ENCODE assay signal across 11 cellular contexts in the genomic region with DNA sequence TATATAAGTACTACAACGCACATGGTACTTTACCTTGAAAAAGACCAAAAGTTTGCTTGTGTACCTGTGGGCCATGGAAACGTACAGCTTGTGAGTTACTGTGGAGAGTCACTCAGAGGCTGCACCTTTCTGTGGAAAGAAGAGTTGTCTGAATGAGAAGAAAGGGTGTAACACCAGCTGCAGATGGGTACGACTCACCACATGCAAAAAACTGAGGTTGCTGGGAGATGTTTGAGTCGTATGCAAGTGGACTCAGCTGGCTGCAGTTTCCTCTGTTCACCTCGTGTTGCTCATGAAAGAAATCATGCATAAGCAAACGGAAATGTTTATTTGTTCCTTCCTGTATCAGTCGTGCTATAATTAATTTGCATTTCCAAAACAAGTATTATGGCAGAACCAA. TPM values are rescaled to one million over a fixed set of nuclear protein-coding genes. Genes with fewer than 3 reads are reported as not detected.
DNase-seq lines count a peak whose midpoint lies in the region; ATAC-seq and TF ChIP-seq lines count a peak whose summit lies in the region.
"Had no signal": no experiment of that assay in that cellular context is flagged by ENCODE, and none has a peak within 500 bp of the region (broad histone marks: within the 10 kb centered on the region; RNA-seq: fewer than 3 reads in every experiment).

No MANE protein-coding gene starts in this region.

- H3K14ac ChIP-seq in neuronal stem cell (ENCODE audit: low read length) (no peak overlapping the region), H9 (ENCODE audit: insufficient read depth, low read length) (no peak overlapping the region)

- H3K4ac ChIP-seq in neuronal stem cell (ENCODE audit: low read length) (no peak overlapping the region), H9 (ENCODE audit: low read depth, low read length) (no peak overlapping the region)

- H3K23me2 ChIP-seq in H9 (ENCODE audit: insufficient read length, low read depth, low read length, poor library complexity, severe bottlenecking), result no peaks in the 10 kb centered on the region

- H3K36me3 ChIP-seq in neuronal stem cell (replicated peaks in 1 of 2; ENCODE audit: control insufficient read depth in 2 of 2, insufficient read depth in 2 of 2, low read length in 2 of 2), result no peaks in the 10 kb centered on the region

- H2BK15ac ChIP-seq in neuronal stem cell (ENCODE audit: low read length) (no peak overlapping the region), H9 (ENCODE audit: low read depth, low read length) (no peak overlapping the region)

- H3K27ac Mint-ChIP-seq in activated naive CD8-positive, alpha-beta T cell treated with anti-CD3 and anti-CD28 coated beads, Interleukin-2, amount 10 ng/mL, durations not matched to agents 7 days and 5 days, result no peak overlapping the region
- H3K27ac Mint-ChIP-seq in H9, result no peak overlapping the region

- no peaks in the 10 kb centered on the region for H3K79me1 ChIP-seq in neuronal stem cell (ENCODE audit: low read depth, low read length)
- H3K79me1 ChIP-seq in H9 (ENCODE audit: insufficient read depth, low read depth, low read length, poor library complexity, severe bottlenecking), result no peaks in the 10 kb centered on the region

- H2BK12ac ChIP-seq in neuronal stem cell (ENCODE audit: low read length) (no peak overlapping the region), H9 (ENCODE audit: insufficient read length, low read depth, low read length) (no peak overlapping the region)

- H3K4me1 Mint-ChIP-seq in activated naive CD8-positive, alpha-beta T cell treated with anti-CD3 and anti-CD28 coated beads, Interleukin-2, amount 10 ng/mL, durations not matched to agents 7 days and 5 days, result peaks cover 15% of the 10 kb centered on the region
- peaks cover 18 to 20% of the 10 kb centered on the region in 2 experiments for H3K4me1 Mint-ChIP-seq in H9

- no peaks in the 10 kb centered on the region for H3K4me1 ChIP-seq in neuronal stem cell (ENCODE audit: control insufficient read depth in 2 of 2, insufficient read depth in 1 of 2, low read depth in 1 of 2, low read length in 2 of 2)
- H3K4me1 ChIP-seq in H9 (ENCODE audit: insufficient read depth, low read length), result no peaks in the 10 kb centered on the region

- peak; percentile 18 for DNase-seq in activated T-cell treated with anti-CD3 and anti-CD28 coated beads, Interleukin-2, amount 50 U/mL, for 1 hour
- no peak for DNase-seq in activated T-cell treated with anti-CD3 and anti-CD28 coated beads, Interleukin-2, amount 50 U/mL, for 48 hours
- DNase-seq in NCI-H226 (peak; percentile 42), neuronal stem cell (ENCODE audit: low spot score) (no peak), H9 (no peak), left ventricle myocardium superior (no peak), SIG-M5 (lab: John Stamatoyannopoulos, UW) (no peak)
- DNase-seq in activated naive CD8-positive, alpha-beta T cell treated with anti-CD3 and anti-CD28 coated beads, Interleukin-2, amount 10 ng/mL, durations not matched to agents 7 days and 5 days, result no peak
- DNase-seq: head of caudate nucleus, NCI-H1105 had no signal

- no peak overlapping the region for H2BK5ac ChIP-seq in neuronal stem cell (ENCODE audit: low read length)
- H2BK5ac ChIP-seq in H9 (ENCODE audit: insufficient read length, low read length), result no peak overlapping the region

- H3K18ac ChIP-seq in neuronal stem cell (ENCODE audit: low read length) (no peak overlapping the region), H9 (ENCODE audit: insufficient read length, low read depth, low read length) (no peak overlapping the region)

- H4K5ac ChIP-seq in H9 (ENCODE audit: insufficient read length, low read depth, low read length), result no peak overlapping the region

- H3K9me3 Mint-ChIP-seq in activated naive CD8-positive, alpha-beta T cell treated with anti-CD3 and anti-CD28 coated beads, Interleukin-2, amount 10 ng/mL, durations not matched to agents 7 days and 5 days, result no peaks in the 10 kb centered on the region
- peaks cover 0 to 3% of the 10 kb centered on the region in 2 experiments; a peak in 2 of 5 replicates for H3K9me3 Mint-ChIP-seq in H9

- H3K79me2 ChIP-seq in H9 (ENCODE audit: insufficient read depth, low read length), result no peaks in the 10 kb centered on the region

- H3K4me2 ChIP-seq in neuronal stem cell (ENCODE audit: insufficient read depth, low read length, poor library complexity, severe bottlenecking) (no peak overlapping the region), H9 (ENCODE audit: insufficient read depth, insufficient read length, low read length) (no peak overlapping the region)

- intact Hi-C loops in left ventricle myocardium superior (cut with micrococcal nuclease), result no loop called here

- no peak overlapping the region for H4K91ac ChIP-seq in neuronal stem cell (ENCODE audit: low read depth, low read length, poor library complexity)
- no peak overlapping the region for H4K91ac ChIP-seq in H9 (ENCODE audit: insufficient read length, low read depth, low read length)

- peak overlapping the region; percentile 94 for H4K8ac ChIP-seq in neuronal stem cell (ENCODE audit: low read depth, low read length)
- H4K8ac ChIP-seq in H9 (replicated peaks; ENCODE audit: insufficient read length, low read depth, low read length), result no peak overlapping the region

- no peak overlapping the region for H2BK20ac ChIP-seq in H9 (ENCODE audit: low read depth, low read length, poor library complexity, severe bottlenecking)

- H2AFZ ChIP-seq in neuronal stem cell (ENCODE audit: low read length) (no peak overlapping the region), H9 (ENCODE audit: low read length) (no peak overlapping the region)

- no CpG with 5 or more reads among the region's 7 CpGs for WGBS in neuronal stem cell (ENCODE audit: extremely low coverage in 2 of 2, insufficient read length in 2 of 2, insufficient replicate concordance in 1 of 2), 2 donors
- WGBS in H9 (ENCODE audit: extremely low coverage, insufficient read length, low lambda C conversion rate), result no CpG with 5 or more reads among the region's 7 CpGs

- peak; percentile 52 for ATAC-seq in activated naive CD8-positive, alpha-beta T cell treated with anti-CD3 and anti-CD28 coated beads, Interleukin-2, amount 10 ng/mL, durations not matched to agents 7 days and 5 days (ENCODE audit: low read depth)
- no peak for ATAC-seq in left ventricle myocardium superior

- H3K23ac ChIP-seq in neuronal stem cell (ENCODE audit: low read depth, low read length, poor library complexity), result no peak overlapping the region
- H3K23ac ChIP-seq in H9 (ENCODE audit: insufficient read length, low read depth, low read length), result no peak overlapping the region

- H3T11ph ChIP-seq in H9 (ENCODE audit: low read length), result no peak overlapping the region

- H3K56ac ChIP-seq in H9 (ENCODE audit: insufficient read length, low read depth, low read length), result no peak overlapping the region

- POLR2A ChIA-PET in activated naive CD8-positive, alpha-beta T cell treated with anti-CD3 and anti-CD28 coated beads, Interleukin-2, amount 10 ng/mL, durations not matched to agents 7 days and 5 days (lab: Charles Lee), result no interaction called here

- no peak overlapping the region for H3K27ac ChIP-seq in neuronal stem cell (replicated peaks; ENCODE audit: low read length)
- no peak overlapping the region for H3K27ac ChIP-seq in H9 (ENCODE audit: insufficient read length, low read depth, low read length)

- H3K4me3 ChIP-seq in neuronal stem cell (ENCODE audit: low read length in 2 of 2), result no peak overlapping the region

- H3K9ac ChIP-seq in neuronal stem cell (ENCODE audit: low read depth, low read length, poor library complexity), result no peak overlapping the region
- no peak overlapping the region for H3K9ac ChIP-seq in H9 (ENCODE audit: extremely low read depth, insufficient read length, low read length)

- no peaks in the 10 kb centered on the region for H3K9me3 ChIP-seq in neuronal stem cell (replicated peaks in 1 of 2; ENCODE audit: control insufficient read depth in 2 of 2, insufficient read depth in 1 of 2, low read depth in 1 of 2, low read length in 2 of 2)
- H3K9me3 ChIP-seq in H9 (ENCODE audit: control insufficient read depth, low read depth, low read length), result no peaks in the 10 kb centered on the region

- H2BK120ac ChIP-seq in neuronal stem cell (ENCODE audit: low read depth, low read length), result no peak overlapping the region
- no peak overlapping the region for H2BK120ac ChIP-seq in H9 (ENCODE audit: low read depth, low read length, poor library complexity, severe bottlenecking)

- H4K20me1 ChIP-seq in H9 (ENCODE audit: control insufficient read depth, insufficient read depth, insufficient read length), result no peaks in the 10 kb centered on the region

- no peak overlapping the region for H3K4me3 Mint-ChIP-seq in activated naive CD8-positive, alpha-beta T cell treated with anti-CD3 and anti-CD28 coated beads, Interleukin-2, amount 10 ng/mL, durations not matched to agents 7 days and 5 days
- H3K4me3 Mint-ChIP-seq in H9, result no peak overlapping the region

- no peaks in the 10 kb centered on the region for H3K36me3 Mint-ChIP-seq in activated naive CD8-positive, alpha-beta T cell treated with anti-CD3 and anti-CD28 coated beads, Interleukin-2, amount 10 ng/mL, durations not matched to agents 7 days and 5 days
- no peaks in the 10 kb centered on the region for H3K36me3 Mint-ChIP-seq in H9 (ENCODE audit: insufficient read depth in 1 of 3, low read depth in 3 of 3)

- peaks cover 2% of the 10 kb centered on the region for H3K27me3 Mint-ChIP-seq in activated naive CD8-positive, alpha-beta T cell treated with anti-CD3 and anti-CD28 coated beads, Interleukin-2, amount 10 ng/mL, durations not matched to agents 7 days and 5 days
- H3K27me3 Mint-ChIP-seq in H9 (ENCODE audit: low read depth), result no peaks in the 10 kb centered on the region

- TF ChIP-seq CTCF in H9 (conservative IDR thresholded peaks at IDR 0.05), result no peak

- H3K27me3 ChIP-seq in neuronal stem cell (ENCODE audit: control insufficient read depth in 3 of 3, insufficient read depth in 3 of 3, low read depth in 1 of 3, low read length in 3 of 3) (no peaks in the 10 kb centered on the region), H9 (ENCODE audit: insufficient read depth, low read length) (no peaks in the 10 kb centered on the region)

- H2AK5ac ChIP-seq in neuronal stem cell (ENCODE audit: low read depth, low read length) (no peak overlapping the region), H9 (ENCODE audit: insufficient read length, low read length) (no peak overlapping the region)

RNA-seq across cellular contexts. Expression of a gene that starts 22.4 kb away (rescaled TPM):
- not detected for total RNA-seq in activated naive CD8-positive, alpha-beta T cell treated with anti-CD3 and anti-CD28 coated beads, Interleukin-2, amount 10 ng/mL, durations not matched to agents 7 days and 5 days
- polyA plus RNA-seq in neuronal stem cell (2013, experiment 1 of 2), result 0.59 TPM
- polyA plus RNA-seq in neuronal stem cell (2013, experiment 2 of 2), result 0.75 TPM
- total RNA-seq in H9 (2021), result not detected in 2 replicates
- not detected for total RNA-seq in left ventricle myocardium superior
- total RNA-seq: mesenteric fat pad had no signal

Comparison
In these comparisons a context has a peak if more than half of its experiments do, and no peak if none do; other contexts are left out.
1. DNase-seq: peak in activated T-cell treated with anti-CD3 and anti-CD28 coated beads, Interleukin-2, amount 50 U/mL, for 1 hour (single experiment) and NCI-H226 (single experiment); none in activated T-cell treated with anti-CD3 and anti-CD28 coated beads, Interleukin-2, amount 50 U/mL, for 48 hours (0 of 2), activated naive CD8-positive, alpha-beta T cell treated with anti-CD3 and anti-CD28 coated beads, Interleukin-2, amount 10 ng/mL, durations not matched to agents 7 days and 5 days (single experiment), neuronal stem cell (single experiment), H9 (single experiment), left ventricle myocardium superior (single experiment) and SIG-M5 (single experiment).